In the genomic region with DNA sequence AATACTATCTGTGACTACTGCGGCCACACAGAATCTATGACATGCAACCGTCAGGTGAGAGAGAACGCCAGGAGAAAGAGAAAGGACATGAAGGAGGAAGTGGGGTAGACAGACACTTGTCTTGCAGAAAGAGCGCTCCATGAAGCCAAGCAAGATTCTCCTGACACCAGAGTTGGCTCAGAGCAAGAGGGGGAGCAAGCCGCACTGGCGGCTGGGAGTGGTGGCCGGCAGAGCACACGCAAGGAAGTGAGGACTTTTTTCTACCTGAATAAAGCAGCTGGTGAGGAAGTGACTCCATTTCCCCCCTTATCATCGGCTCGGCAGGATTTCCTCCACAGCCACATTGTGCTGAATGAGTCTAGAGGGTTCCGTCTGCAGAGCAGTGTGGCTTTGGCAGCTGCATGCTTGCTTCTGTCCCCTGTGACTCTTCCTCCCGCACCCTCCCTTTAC, we compare ENCODE assay signal across 8 cellular contexts.
DNase-seq lines count a peak whose midpoint lies in the region; ATAC-seq and TF ChIP-seq lines count a peak whose summit lies in the region.

No MANE protein-coding gene starts in this region.

- H3K27ac ChIP-seq in right atrium auricular region, result no peak overlapping the region

- no peaks in the 10 kb centered on the region for H3K27me3 ChIP-seq in right atrium auricular region

- H3K36me3 ChIP-seq in right atrium auricular region, result no peaks in the 10 kb centered on the region

- H3K27me3 Mint-ChIP-seq in effector memory CD8-positive, alpha-beta T cell, result no peaks in the 10 kb centered on the region

- ATAC-seq in Right ventricle myocardium inferior (peak; percentile 65), HG02970 (IDR thresholded peaks at IDR 0.05; ENCODE audit: low FRiP score, unreplicated experiment) (no peak)
- ATAC-seq in effector memory CD8-positive, alpha-beta T cell (replicated peaks), result peak; percentile 90

- peak overlapping the region; percentile 75 to 82 for H3K4me3 Mint-ChIP-seq in effector memory CD8-positive, alpha-beta T cell

- peaks cover 2% of the 10 kb centered on the region for H3K36me3 Mint-ChIP-seq in effector memory CD8-positive, alpha-beta T cell (ENCODE audit: insufficient read depth)

- peak overlapping the region; percentile 83 to 92 for H3K27ac Mint-ChIP-seq in effector memory CD8-positive, alpha-beta T cell

- DNase-seq in Right ventricle myocardium inferior (ENCODE audit: missing footprints) (no peak), right atrium auricular region (ENCODE audit: low spot score) (no peak), T-helper 1 cell (peak in 3 of 5 donors; percentile 34 to 74 (median 52)), anterior cingulate cortex (lab: John Stamatoyannopoulos, UW) (no peak), HK-2 (ENCODE audit: unreplicated experiment) (no peak)
- DNase-seq in effector memory CD8-positive, alpha-beta T cell, result peak; percentile 46 to 54 (median 48)
- DNase-seq in stimulated activated CD4-positive, alpha-beta T cell treated with anti-CD3 and anti-CD28 coated beads, TNF-alpha, amount 100 ng/mL, for 1 hour (ENCODE audit: low read depth in 3 of 3, low spot score in 1 of 3), result peak in 2 of 3 donors; percentile 35 to 37

- no peaks in the 10 kb centered on the region for H3K9me3 Mint-ChIP-seq in effector memory CD8-positive, alpha-beta T cell

- peak overlapping the region in 1 of 2 donors; percentile 25 for H3K4me3 ChIP-seq in right atrium auricular region

- H3K9me3 ChIP-seq in right atrium auricular region, result no peaks in the 10 kb centered on the region

- no peak for TF ChIP-seq CTCF in right atrium auricular region (IDR thresholded peaks at IDR 0.05)

- H3K4me1 Mint-ChIP-seq in effector memory CD8-positive, alpha-beta T cell (ENCODE audit: low read depth in 2 of 2), result peaks cover 41 to 49% of the 10 kb centered on the region in 2 donors

- H3K4me1 ChIP-seq in right atrium auricular region, result peaks cover 0 to 21% of the 10 kb centered on the region in 2 donors

- intact Hi-C loops in Right ventricle myocardium inferior (cut with DNase I), result no loop called here

Comparison
In these comparisons a context has a peak if more than half of its experiments do, and no peak if none do; other contexts are left out.
1. DNase-seq: peak in T-helper 1 cell (3 of 5), effector memory CD8-positive, alpha-beta T cell (3 of 3) and stimulated activated CD4-positive, alpha-beta T cell treated with anti-CD3 and anti-CD28 coated beads, TNF-alpha, amount 100 ng/mL, for 1 hour (2 of 3); none in Right ventricle myocardium inferior (single experiment), right atrium auricular region (single experiment), anterior cingulate cortex (0 of 58) and HK-2 (single experiment).